11 cellular contexts compared by ENCODE assay signal in genomic region chr16:74153773-74154172, GRCh38.
"Had no signal": no experiment of that assay in that cellular context is flagged by ENCODE, and none has a peak within 500 bp of the region (broad histone marks: within the 10 kb centered on the region; RNA-seq: fewer than 3 reads in every experiment).

No MANE protein-coding gene starts in this region.

- FAIRE-seq: H1, H54 had no signal

- H3K9me3 ChIP-seq: HAP-1 had no signal

- H3K4me2 ChIP-seq: GM23338 had no signal

- DNase-seq: GM23248, GOT3, H7, H9, HCEC 1CT, HFFc6 had no signal

- H3K36me3 ChIP-seq: HAP-1 had no signal

- ATAC-seq: GM23338, HCT116 had no signal

- H2AFZ ChIP-seq: GM23248, GM23338 had no signal

- H3K27ac ChIP-seq: GM23248 had no signal

- H3K4me1 ChIP-seq: HAP-1 had no signal

- H3K9ac ChIP-seq: GM23248 had no signal

- H3K4me3 ChIP-seq: GM23248, GM23338, HAP-1 had no signal
